ENCODE assay signal across 1 cellular context in genomic region chr16:85798283-85798776, GRCh38.
TF ChIP-seq lines count a peak whose summit lies in the region.

No MANE protein-coding gene starts in this region.

TF ChIP-seq in A549, 52 proteins besides CTCF, POLR2A, EP300 and RAD21 (continued from another document):
- TF ChIP-seq BCL3 (IDR thresholded peaks at IDR 0.05) (no peak), CEBPB (IDR thresholded peaks at IDR 0.05) (no peak)
